1 cellular context compared by ENCODE assay signal in genomic region chr1:25905680-25906643, GRCh38.
TF ChIP-seq lines count a peak whose summit lies in the region.

TSS of gene STMN1 (minus strand) at chr1:25906419. CDS start at chr1:25904676, 1,743 bp downstream.

TF ChIP-seq in K562, 482 proteins besides CTCF, POLR2A, EP300 and RAD21 (continued from another document and continues in another):
- TF ChIP-seq THRB (CRISPR knock-in tag; conservative IDR thresholded peaks at IDR 0.05) (no peak), MEF2D (tag; conservative IDR thresholded peaks at IDR 0.05; ENCODE audit: low read depth) (no peak), CHD1 (IDR thresholded peaks at IDR 0.05; ENCODE audit: low read length) (peak; percentile 53), SAP30 (IDR thresholded peaks at IDR 0.05; ENCODE audit: borderline replicate concordance, insufficient read depth, low read depth, low read length, poor library complexity, severe bottlenecking) (peak; percentile 86), ZBTB34 (CRISPR knock-in tag; IDR thresholded peaks at IDR 0.05) (no peak), ZNF766 (CRISPR knock-in tag; conservative IDR thresholded peaks at IDR 0.05) (0 out of 2 replicates have a peak, but pooled peaks have one; percentile 12), BRD9 (IDR thresholded peaks at IDR 0.05; ENCODE audit: low read depth, partially characterized antibody) (peak; percentile 23), ZNF263 (CRISPR knock-in tag; IDR thresholded peaks at IDR 0.05; ENCODE audit: borderline replicate concordance) (no peak; the same call in 1 of the 2 replicates), E2F8 (IDR thresholded peaks at IDR 0.05; ENCODE audit: low read depth, partially characterized antibody) (peak; percentile 99), SMARCB1 (IDR thresholded peaks at IDR 0.05; ENCODE audit: insufficient read length, low read depth) (no peak), ZNF324 (CRISPR knock-in tag; IDR thresholded peaks at IDR 0.05) (no peak), SRSF3 (IDR thresholded peaks at IDR 0.05; ENCODE audit: insufficient read depth, low read length) (no peak), HNRNPH1 (optimal IDR thresholded peaks at IDR 0.05; ENCODE audit: low read depth, low read length) (peak; percentile 79), TCF3 (CRISPR knock-in tag; IDR thresholded peaks at IDR 0.05) (0 out of 2 replicates have a peak, but pooled peaks have one; percentile 8), ZNF121 (CRISPR knock-in tag; conservative IDR thresholded peaks at IDR 0.05) (no peak), MTA2 (IDR thresholded peaks at IDR 0.05; ENCODE audit: low read depth) (no peak), TRIM28 (IDR thresholded peaks at IDR 0.05) (no peak), KDM5B (IDR thresholded peaks at IDR 0.05; ENCODE audit: insufficient replicate concordance, low read depth, low read length) (peak; percentile 96), SNIP1 (IDR thresholded peaks at IDR 0.05; ENCODE audit: low read depth) (no peak), FOXO4 (CRISPR knock-in tag; IDR thresholded peaks at IDR 0.05) (no peak), ZNF699 (CRISPR knock-in tag; IDR thresholded peaks at IDR 0.05; ENCODE audit: insufficient replicate concordance) (no peak), ERF (CRISPR knock-in tag; IDR thresholded peaks at IDR 0.05) (0 out of 2 replicates have a peak, but pooled peaks have one; percentile 47), LARP7 (IDR thresholded peaks at IDR 0.05) (no peak), ILF3 (IDR thresholded peaks at IDR 0.05; ENCODE audit: borderline replicate concordance) (no peak), TRIM24 (IDR thresholded peaks at IDR 0.05) (peak; percentile 25 to 29), HSF4 (CRISPR knock-in tag; IDR thresholded peaks at IDR 0.05; ENCODE audit: borderline replicate concordance) (no peak), HNRNPK (IDR thresholded peaks at IDR 0.05; ENCODE audit: low read depth, low read length, poor library complexity, severe bottlenecking) (peak; percentile 69), DNMT1 (IDR thresholded peaks at IDR 0.05) (no peak), SAFB (IDR thresholded peaks at IDR 0.05; ENCODE audit: borderline replicate concordance, low read depth, low read length) (peak; percentile 89), U2AF2 (optimal IDR thresholded peaks at IDR 0.05; ENCODE audit: low read depth, low read length) (no peak), CTBP1 (IDR thresholded peaks at IDR 0.05; ENCODE audit: borderline replicate concordance) (peak; percentile 26; the same call in 1 of the 2 replicates), GATA2 (CRISPR knock-in tag; IDR thresholded peaks at IDR 0.05) (no peak), PTBP1 (IDR thresholded peaks at IDR 0.05; ENCODE audit: low read depth, low read length) (no peak), THAP12 (CRISPR knock-in tag; IDR thresholded peaks at IDR 0.05) (peak; percentile 77), SMARCE1 (IDR thresholded peaks at IDR 0.05) (no peak), FOXA1 (IDR thresholded peaks at IDR 0.05; ENCODE audit: borderline replicate concordance) (no peak), PHTF2 (CRISPR knock-in tag; IDR thresholded peaks at IDR 0.05) (no peak), ZBTB7A (IDR thresholded peaks at IDR 0.05; ENCODE audit: borderline replicate concordance, control insufficient read depth, low read depth, low read length) (peak; percentile 91), ARID4B (CRISPR knock-in tag; IDR thresholded peaks at IDR 0.05) (peak; percentile 90), RHOXF2B (CRISPR knock-in tag; conservative IDR thresholded peaks at IDR 0.05) (no peak), WHSC1 (IDR thresholded peaks at IDR 0.05; ENCODE audit: low read length) (no peak)
- TF ChIP-seq, protein P1, sequence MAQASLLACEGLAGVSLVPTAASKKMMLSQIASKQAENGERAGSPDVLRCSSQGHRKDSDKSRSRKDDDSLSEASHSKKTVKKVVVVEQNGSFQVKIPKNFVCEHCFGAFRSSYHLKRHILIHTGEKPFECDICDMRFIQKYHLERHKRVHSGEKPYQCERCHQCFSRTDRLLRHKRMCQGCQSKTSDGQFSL (CRISPR knock-in tag; IDR thresholded peaks at IDR 0.05), result peak; percentile 98
- TF ChIP-seq, protein P1 (tag; IDR thresholded peaks at IDR 0.05), result peak in 1 of 2 experiments; percentile 95; a peak in 2 of 4 replicates
- TF ChIP-seq, protein P2, sequence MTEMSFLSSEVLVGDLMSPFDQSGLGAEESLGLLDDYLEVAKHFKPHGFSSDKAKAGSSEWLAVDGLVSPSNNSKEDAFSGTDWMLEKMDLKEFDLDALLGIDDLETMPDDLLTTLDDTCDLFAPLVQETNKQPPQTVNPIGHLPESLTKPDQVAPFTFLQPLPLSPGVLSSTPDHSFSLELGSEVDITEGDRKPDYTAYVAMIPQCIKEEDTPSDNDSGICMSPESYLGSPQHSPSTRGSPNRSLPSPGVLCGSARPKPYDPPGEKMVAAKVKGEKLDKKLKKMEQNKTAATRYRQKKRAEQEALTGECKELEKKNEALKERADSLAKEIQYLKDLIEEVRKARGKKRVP (CRISPR knock-in tag; IDR thresholded peaks at IDR 0.05), result no peak; the same call in 1 of the 2 replicates
- TF ChIP-seq, protein P3, sequence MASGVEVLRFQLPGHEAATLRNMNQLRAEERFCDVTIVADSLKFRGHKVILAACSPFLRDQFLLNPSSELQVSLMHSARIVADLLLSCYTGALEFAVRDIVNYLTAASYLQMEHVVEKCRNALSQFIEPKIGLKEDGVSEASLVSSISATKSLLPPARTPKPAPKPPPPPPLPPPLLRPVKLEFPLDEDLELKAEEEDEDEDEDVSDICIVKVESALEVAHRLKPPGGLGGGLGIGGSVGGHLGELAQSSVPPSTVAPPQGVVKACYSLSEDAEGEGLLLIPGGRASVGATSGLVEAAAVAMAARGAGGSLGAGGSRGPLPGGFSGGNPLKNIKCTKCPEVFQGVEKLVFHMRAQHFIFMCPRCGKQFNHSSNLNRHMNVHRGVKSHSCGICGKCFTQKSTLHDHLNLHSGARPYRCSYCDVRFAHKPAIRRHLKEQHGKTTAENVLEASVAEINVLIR (CRISPR knock-in tag; IDR thresholded peaks at IDR 0.05), result peak; percentile 43; the same call in 1 of the 2 replicates
- TF ChIP-seq, protein P4, sequence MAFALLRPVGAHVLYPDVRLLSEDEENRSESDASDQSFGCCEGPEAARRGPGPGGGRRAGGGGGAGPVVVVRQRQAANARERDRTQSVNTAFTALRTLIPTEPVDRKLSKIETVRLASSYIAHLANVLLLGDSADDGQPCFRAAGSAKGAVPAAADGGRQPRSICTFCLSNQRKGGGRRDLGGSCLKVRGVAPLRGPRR (CRISPR knock-in tag; IDR thresholded peaks at IDR 0.05), result no peak
- TF ChIP-seq, protein P5, sequence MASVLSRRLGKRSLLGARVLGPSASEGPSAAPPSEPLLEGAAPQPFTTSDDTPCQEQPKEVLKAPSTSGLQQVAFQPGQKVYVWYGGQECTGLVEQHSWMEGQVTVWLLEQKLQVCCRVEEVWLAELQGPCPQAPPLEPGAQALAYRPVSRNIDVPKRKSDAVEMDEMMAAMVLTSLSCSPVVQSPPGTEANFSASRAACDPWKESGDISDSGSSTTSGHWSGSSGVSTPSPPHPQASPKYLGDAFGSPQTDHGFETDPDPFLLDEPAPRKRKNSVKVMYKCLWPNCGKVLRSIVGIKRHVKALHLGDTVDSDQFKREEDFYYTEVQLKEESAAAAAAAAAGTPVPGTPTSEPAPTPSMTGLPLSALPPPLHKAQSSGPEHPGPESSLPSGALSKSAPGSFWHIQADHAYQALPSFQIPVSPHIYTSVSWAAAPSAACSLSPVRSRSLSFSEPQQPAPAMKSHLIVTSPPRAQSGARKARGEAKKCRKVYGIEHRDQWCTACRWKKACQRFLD (CRISPR knock-in tag; IDR thresholded peaks at IDR 0.05), result no peak
